1 cellular context compared by ENCODE assay signal in genomic region chr5:107580902-107581823, GRCh38.
TF ChIP-seq lines count a peak whose summit lies in the region.

No MANE protein-coding gene starts in this region.

TF ChIP-seq in WTC11, 78 proteins besides CTCF, POLR2A, EP300 and RAD21 (continued from another document):
- TF ChIP-seq GTF2I (CRISPR knock-in tag; conservative IDR thresholded peaks at IDR 0.05) = no peak
